Comparison of ENCODE assay signal across 12 cellular contexts in the genomic region with DNA sequence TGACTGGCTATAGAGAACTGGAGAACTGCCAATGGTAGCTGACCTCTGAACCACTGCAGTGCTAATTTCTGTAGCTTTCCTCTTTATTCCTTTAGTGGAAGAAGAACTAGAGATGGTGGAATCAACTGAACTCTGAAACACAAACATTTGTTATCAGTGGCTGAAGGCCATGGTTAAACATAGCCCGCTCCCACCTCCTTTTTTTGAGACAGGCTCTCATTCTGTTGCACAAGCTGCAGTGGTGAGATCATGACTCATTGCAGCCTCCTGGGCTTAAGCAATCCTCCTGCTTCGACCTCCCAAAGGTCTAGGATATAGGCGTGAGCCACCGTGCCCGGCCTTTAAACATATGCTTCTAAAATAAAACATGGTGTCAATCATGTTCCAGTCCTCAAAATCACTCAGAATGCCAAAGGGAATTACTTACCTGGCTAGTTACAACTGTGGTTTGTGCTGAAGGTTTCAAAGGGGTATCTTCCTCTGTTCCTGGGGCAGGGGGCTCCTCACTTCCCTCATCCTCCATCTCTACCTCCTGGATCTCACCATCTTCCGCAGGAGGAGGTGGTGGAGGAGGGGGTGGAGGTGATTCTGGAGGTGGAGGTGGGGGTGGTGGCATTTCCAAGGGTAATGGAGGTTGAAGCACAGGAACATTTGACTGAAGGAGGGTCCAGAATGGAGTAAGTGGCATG. TPM values are rescaled to one million over a fixed set of nuclear protein-coding genes. Genes with fewer than 3 reads are reported as not detected.
DNase-seq lines count a peak whose midpoint lies in the region; ATAC-seq and TF ChIP-seq lines count a peak whose summit lies in the region.
"Had no signal": no experiment of that assay in that cellular context is flagged by ENCODE, and none has a peak within 500 bp of the region (broad histone marks: within the 10 kb centered on the region; RNA-seq: fewer than 3 reads in every experiment).

No MANE protein-coding gene starts in this region.

- no peak overlapping the region for H3K9ac ChIP-seq in neural progenitor cell

- no peaks in the 10 kb centered on the region for H3K79me2 ChIP-seq in neural progenitor cell (ENCODE audit: low read depth)

- H3K4me1 Mint-ChIP-seq in natural killer cell treated with Interleukin-12 subunit alpha and Interleukin-12 subunit beta and Interleukin-15 and Interleukin-18, amount 100 ng/mL, for 72 hours (ENCODE audit: low read depth in 2 of 2) = peaks cover 5 to 10% of the 10 kb centered on the region in 2 donors
- no peaks in the 10 kb centered on the region for H3K4me1 Mint-ChIP-seq in natural killer cell
- H3K4me1 Mint-ChIP-seq in neural progenitor cell = no peaks in the 10 kb centered on the region

- no peaks in the 10 kb centered on the region for H4K20me1 ChIP-seq in neural progenitor cell (ENCODE audit: low read depth)

- no peak overlapping the region for H3K4me3 ChIP-seq in astrocyte of the cerebellum (ENCODE audit: low read depth, low read length)
- no peak overlapping the region for H3K4me3 ChIP-seq in aorta (ENCODE audit: low read length in 2 of 2)
- no peak overlapping the region for H3K4me3 ChIP-seq in neural progenitor cell
- H3K4me3 ChIP-seq: PC-9 had no signal

- no peaks in the 10 kb centered on the region for H3K9me3 Mint-ChIP-seq in natural killer cell treated with Interleukin-12 subunit alpha and Interleukin-12 subunit beta and Interleukin-15 and Interleukin-18, amount 100 ng/mL, for 72 hours
- H3K9me3 Mint-ChIP-seq in natural killer cell (no peaks in the 10 kb centered on the region), neural progenitor cell (no peaks in the 10 kb centered on the region)
- H3K9me3 Mint-ChIP-seq: activated T-helper 1 cell treated with anti-CD3 and anti-CD28 coated beads, Interleukin-12 subunit alpha, Interleukin-12 subunit beta, Interleukin-2, Interleukin-4 antibody, amounts not matched to agents 30 ng/mL and 10 ng/mL and 1 ng/mL, durations not matched to agents 14 hours and 24 hours and 36 hours had no signal

- H3K36me3 ChIP-seq in aorta (ENCODE audit: control insufficient read depth in 1 of 2, insufficient read depth in 2 of 2, low read length in 1 of 2) (peaks cover 0 to 13% of the 10 kb centered on the region in 2 donors), neural progenitor cell (peaks cover 30% of the 10 kb centered on the region)

- in situ Hi-C loops in astrocyte of the cerebellum (cut with HindIII; ENCODE audit: low sequenced_read_pairs) = no loop called here

- no peaks in the 10 kb centered on the region for H3K9me3 ChIP-seq in aorta (ENCODE audit: control insufficient read depth, low read length)
- H3K9me3 ChIP-seq in neural progenitor cell (ENCODE audit: low read depth) = no peaks in the 10 kb centered on the region

- H3K27ac Mint-ChIP-seq in natural killer cell treated with Interleukin-12 subunit alpha and Interleukin-12 subunit beta and Interleukin-15 and Interleukin-18, amount 100 ng/mL, for 72 hours = peak overlapping the region in 1 of 2 donors; percentile 74
- peak overlapping the region in 1 of 2 donors; percentile 66 for H3K27ac Mint-ChIP-seq in natural killer cell
- no peak overlapping the region for H3K27ac Mint-ChIP-seq in neural progenitor cell
- H3K27ac Mint-ChIP-seq: activated T-helper 1 cell treated with anti-CD3 and anti-CD28 coated beads, Interleukin-12 subunit alpha, Interleukin-12 subunit beta, Interleukin-2, Interleukin-4 antibody, amounts not matched to agents 30 ng/mL and 10 ng/mL and 1 ng/mL, durations not matched to agents 14 hours and 24 hours and 36 hours had no signal

- no peaks in the 10 kb centered on the region for H3K27me3 Mint-ChIP-seq in natural killer cell treated with Interleukin-12 subunit alpha and Interleukin-12 subunit beta and Interleukin-15 and Interleukin-18, amount 100 ng/mL, for 72 hours
- no peaks in the 10 kb centered on the region for H3K27me3 Mint-ChIP-seq in natural killer cell (ENCODE audit: low read depth in 2 of 2)
- peaks cover 2% of the 10 kb centered on the region for H3K27me3 Mint-ChIP-seq in neural progenitor cell (ENCODE audit: insufficient read depth, low read depth)

- 34 to 36% methylated on average over 6 of the region's 6 CpGs for WGBS in aorta, 2 donors

- peak; percentile 68 to 73 for ATAC-seq in natural killer cell treated with Interleukin-12 subunit alpha and Interleukin-12 subunit beta and Interleukin-15 and Interleukin-18, amount 100 ng/mL, for 72 hours
- ATAC-seq in natural killer cell (no peak), left lobe of liver (peak; percentile 81), aorta (ENCODE audit: low FRiP score) (peak; percentile 77), HG03521 (IDR thresholded peaks at IDR 0.05; ENCODE audit: unreplicated experiment) (no peak)

- TF ChIP-seq CTCF in natural killer cell (IDR thresholded peaks at IDR 0.05) (no peak), astrocyte of the cerebellum (IDR thresholded peaks at IDR 0.05; ENCODE audit: low read depth, low read length, missing control alignments) (no peak), neural progenitor cell (IDR thresholded peaks at IDR 0.05) (no peak)

- no peak for DNase-seq in natural killer cell treated with Interleukin-12 subunit alpha and Interleukin-12 subunit beta and Interleukin-15 and Interleukin-18, amount 100 ng/mL, for 72 hours (ENCODE audit: low spot score)
- DNase-seq in natural killer cell (no peak), astrocyte of the cerebellum (ENCODE audit: low read depth) (peak; percentile 3), left lobe of liver (ENCODE audit: low spot score) (peak; percentile 85), aorta (peak in 1 of 2 donors; percentile 58), NCI-H128 (lab: John Stamatoyannopoulos, UW; ENCODE audit: unreplicated experiment) (no peak), neural progenitor cell (ENCODE audit: low spot score) (no peak)
- DNase-seq: DMS 273 treated with DMSO at 0.1 percent for 48 hours; stimulated activated CD4-positive, alpha-beta T cell treated with anti-CD3 and anti-CD28 coated beads, Interleukin-1b, Interleukin-23, amount 100 ng/mL, for 48 hours had no signal

- no peak overlapping the region for H3K4me3 Mint-ChIP-seq in natural killer cell treated with Interleukin-12 subunit alpha and Interleukin-12 subunit beta and Interleukin-15 and Interleukin-18, amount 100 ng/mL, for 72 hours
- H3K4me3 Mint-ChIP-seq in natural killer cell (no peak overlapping the region), neural progenitor cell (no peak overlapping the region)
- H3K4me3 Mint-ChIP-seq: activated T-helper 1 cell treated with anti-CD3 and anti-CD28 coated beads, Interleukin-12 subunit alpha, Interleukin-12 subunit beta, Interleukin-2, Interleukin-4 antibody, amounts not matched to agents 30 ng/mL and 10 ng/mL and 1 ng/mL, durations not matched to agents 14 hours and 24 hours and 36 hours had no signal

- no peaks in the 10 kb centered on the region for H3K4me1 ChIP-seq in aorta (ENCODE audit: control insufficient read depth in 1 of 2, insufficient read depth in 2 of 2, low read length in 2 of 2)
- no peaks in the 10 kb centered on the region for H3K4me1 ChIP-seq in neural progenitor cell

- no peak overlapping the region for H3K4me2 ChIP-seq in neural progenitor cell
- H3K4me2 ChIP-seq: PC-9 had no signal

- intact Hi-C loops in natural killer cell (cut with micrococcal nuclease) = no loop called here
- intact Hi-C loops in aorta (cut with DNase I) = loop anchor here in 1 of 2 donors (5.0 kb wide), 1 partner anchor 82 kb away; a partner anchor contains a TSS

- peaks cover 19% of the 10 kb centered on the region for H3K36me3 Mint-ChIP-seq in natural killer cell treated with Interleukin-12 subunit alpha and Interleukin-12 subunit beta and Interleukin-15 and Interleukin-18, amount 100 ng/mL, for 72 hours
- no peaks in the 10 kb centered on the region for H3K36me3 Mint-ChIP-seq in natural killer cell
- H3K36me3 Mint-ChIP-seq in neural progenitor cell = peaks cover 41% of the 10 kb centered on the region

- peaks cover 13% of the 10 kb centered on the region for H3F3A ChIP-seq in neural progenitor cell (ENCODE audit: low read depth)

- H3K27ac ChIP-seq in aorta (ENCODE audit: low read depth in 1 of 2, low read length in 2 of 2) (no peak overlapping the region), neural progenitor cell (no peak overlapping the region)
- H3K27ac ChIP-seq: PC-9 had no signal

- H3K27me3 ChIP-seq in aorta (ENCODE audit: control insufficient read depth in 1 of 2, insufficient read depth in 2 of 2, low read length in 1 of 2) (no peaks in the 10 kb centered on the region), neural progenitor cell (no peaks in the 10 kb centered on the region)

- no peak overlapping the region for H2AFZ ChIP-seq in neural progenitor cell (replicated peaks)
- H2AFZ ChIP-seq: PC-9 had no signal

RNA-seq across cellular contexts. Expression of a gene that starts 9.0 kb away (rescaled TPM):
- total RNA-seq in natural killer cell treated with Interleukin-12 subunit alpha and Interleukin-12 subunit beta and Interleukin-15 and Interleukin-18, amount 100 ng/mL, for 72 hours = 1 to 10 TPM; 2.4 to 2.7 TPM
- total RNA-seq in natural killer cell (1 to 10 TPM; 6.1 to 8.5 (median 8.2) TPM), left lobe of liver (2.7 TPM), aorta (1 to 10 TPM in 1 of 2 donors, under 1 TPM in 1; 0.75 to 2.0 TPM), neural progenitor cell (ENCODE audit: low replicate concordance) (2.5 and 3.7 TPM in 2 replicates)
- polyA plus RNA-seq in aorta = 1 to 10 TPM in 1 of 2 donors, not detected in 1; 1.6 TPM

RNA-seq across cellular contexts. Expression of a gene that starts 43.0 kb away (rescaled TPM):
- 100 to 1,000 TPM; 137 to 246 TPM for total RNA-seq in natural killer cell treated with Interleukin-12 subunit alpha and Interleukin-12 subunit beta and Interleukin-15 and Interleukin-18, amount 100 ng/mL, for 72 hours
- total RNA-seq in natural killer cell = 100 to 1,000 TPM; 205 to 252 (median 214) TPM
- total RNA-seq in left lobe of liver = 23.2 TPM
- 100 to 1,000 TPM; 122 to 140 TPM for total RNA-seq in aorta
- polyA plus RNA-seq in aorta = 10 to 100 TPM in 1 of 2 donors, 1 to 10 TPM in 1; 8.1 to 65.3 TPM
- total RNA-seq in neural progenitor cell (ENCODE audit: low replicate concordance) = 131 and 153 TPM in 2 replicates

Comparison
In these comparisons a context has a peak if more than half of its experiments do, and no peak if none do; other contexts are left out.
1. ATAC-seq: peak in natural killer cell treated with Interleukin-12 subunit alpha and Interleukin-12 subunit beta and Interleukin-15 and Interleukin-18, amount 100 ng/mL, for 72 hours (2 of 2), left lobe of liver (single experiment) and aorta (single experiment); none in natural killer cell (0 of 3) and HG03521 (single experiment).
2. DNase-seq: peak in astrocyte of the cerebellum (single experiment) and left lobe of liver (single experiment); none in natural killer cell treated with Interleukin-12 subunit alpha and Interleukin-12 subunit beta and Interleukin-15 and Interleukin-18, amount 100 ng/mL, for 72 hours (single experiment), natural killer cell (single experiment), NCI-H128 (single experiment) and neural progenitor cell (single experiment).